Comparison of ENCODE assay signal across 9 cellular contexts in genomic region chr15:96354731-96355560, GRCh38. TPM values are rescaled to one million over a fixed set of nuclear protein-coding genes. Genes with fewer than 3 reads are reported as not detected.
A peak's percentile ranks its signal among the peaks of the same experiment; 100 is the strongest.
DNase-seq lines count a peak whose midpoint lies in the region; FAIRE-seq and TF ChIP-seq lines count a peak whose summit lies in the region.
"Had no signal": no experiment of that assay in that cellular context is flagged by ENCODE, and none has a peak within 500 bp of the region (broad histone marks: within the 10 kb centered on the region; RNA-seq: fewer than 3 reads in every experiment).

No MANE protein-coding gene starts in this region.

- intact Hi-C loops in mammary epithelial cell (cut with micrococcal nuclease) = loop anchor here (5.0 kb wide), 4 partner anchors 67 to 1942 kb away; no protein-coding TSS in a partner anchor

- H3K36me3 ChIP-seq in mammary epithelial cell (ENCODE audit: insufficient read depth, low read length) = no peaks in the 10 kb centered on the region
- H3K36me3 ChIP-seq in liver (ENCODE audit: control insufficient read depth in 4 of 4, insufficient read depth in 3 of 4, low read depth in 1 of 4, low read length in 3 of 4) = no peaks in the 10 kb centered on the region

- peak overlapping the region; percentile 88 for H2AFZ ChIP-seq in mammary epithelial cell (ENCODE audit: low read depth, low read length)

- peaks cover 3% of the 10 kb centered on the region for H3K27me3 ChIP-seq in mammary epithelial cell (ENCODE audit: insufficient read depth, low read length)
- no peaks in the 10 kb centered on the region for H3K27me3 ChIP-seq in liver (ENCODE audit: control insufficient read depth in 4 of 4, insufficient read depth in 4 of 4, low read length in 3 of 4)

- H3K9ac ChIP-seq in mammary epithelial cell (ENCODE audit: insufficient read depth, low read length) = no peak overlapping the region
- peak overlapping the region; percentile 54 to 70 for H3K9ac ChIP-seq in liver (ENCODE audit: low read depth in 1 of 2, low read length in 2 of 2)

- WGBS in mammary epithelial cell (ENCODE audit: low coverage, missing lambda C conversion rate) = 16% methylated on average over 14 of the region's 15 CpGs
- 13% methylated on average over 15 of the region's 15 CpGs for WGBS in liver

- no peaks in the 10 kb centered on the region for H3K79me2 ChIP-seq in mammary epithelial cell (ENCODE audit: insufficient read depth, low read length)

- no peak overlapping the region for H3K27ac ChIP-seq in mammary epithelial cell (ENCODE audit: insufficient read depth, low read depth, low read length)
- H3K27ac ChIP-seq in liver (ENCODE audit: low read depth in 1 of 2, low read length in 2 of 2) = peak overlapping the region; percentile 80 to 83
- H3K27ac ChIP-seq: C4-2B had no signal

- peak; percentile 29 for DNase-seq in NCI-H82 (lab: John Stamatoyannopoulos, UW)
- DNase-seq in NCI-H82 treated with DMSO at 0.1 percent for 48 hours (lab: John Stamatoyannopoulos, UW; ENCODE audit: unreplicated experiment) = no peak
- DNase-seq in mammary epithelial cell = peak; percentile 79
- peak; percentile 62 for DNase-seq in urothelium cell line (ENCODE audit: low spot score)
- no peak for DNase-seq in stimulated activated naive CD4-positive, alpha-beta T cell treated with Interleukin-2 at 50 U/mL for 16 hours (lab: John Stamatoyannopoulos, UW)
- DNase-seq in DMS79 treated with DMSO at 0.1 percent for 48 hours (lab: John Stamatoyannopoulos, UW) = no peak
- DNase-seq in NCI-H146 (lab: John Stamatoyannopoulos, UW) = no peak

- CTCF ChIA-PET in mammary epithelial cell (lab: Charles Lee; ENCODE audit: low non-redundant PET) = interaction anchor here (0.6 kb wide), 1 partner anchor 1060 kb away, joined by 7 read pairs; no protein-coding TSS in a partner anchor

- no peaks in the 10 kb centered on the region for H3K9me3 ChIP-seq in mammary epithelial cell (replicated peaks; ENCODE audit: insufficient read depth, low read length)
- no peaks in the 10 kb centered on the region for H3K9me3 ChIP-seq in liver (ENCODE audit: control insufficient read depth in 4 of 4, low read length in 3 of 4)

- no peak for FAIRE-seq in urothelium cell line (lab: Jason Lieb, UNC)

- no peaks in the 10 kb centered on the region for H4K20me1 ChIP-seq in mammary epithelial cell (ENCODE audit: insufficient read depth, low read length)

- dilution Hi-C loops in mammary epithelial cell (cut with HindIII; ENCODE audit: low sequenced_read_pairs) = no loop called here

- H3K4me2 ChIP-seq in mammary epithelial cell (ENCODE audit: insufficient read depth, low read depth, low read length) = peak overlapping the region; percentile 99

- H3K4me3 ChIP-seq in mammary epithelial cell (replicated peaks in 1 of 3; ENCODE audit: insufficient read depth in 1 of 3, low read depth in 2 of 3, low read length in 3 of 3) (peak overlapping the region; percentile 56 to 65 (median 58)), liver (ENCODE audit: low read depth in 1 of 3, low read length in 3 of 3) (peak overlapping the region; percentile 63 to 74 (median 65))

- H3K4me1 ChIP-seq in mammary epithelial cell (ENCODE audit: insufficient read depth, low read length) (peaks cover 20% of the 10 kb centered on the region), liver (ENCODE audit: control insufficient read depth in 4 of 4, insufficient read depth in 4 of 4, low read length in 3 of 4) (peaks cover 11 to 57% (median 35%) of the 10 kb centered on the region in 4 donors)

- TF ChIP-seq CTCF in mammary epithelial cell (conservative IDR thresholded peaks at IDR 0.05 in 1 of 2, IDR thresholded peaks at IDR 0.05 in 1 of 2; ENCODE audit: extremely low read depth in 1 of 2, insufficient read depth in 1 of 2, low read depth in 1 of 2, low read length in 2 of 2) = peak; percentile 53 to 64
- peak; percentile 54 for TF ChIP-seq CTCF in liver (IDR thresholded peaks at IDR 0.05; ENCODE audit: low read depth, low read length, missing input control)

- in situ Hi-C loops in mammary epithelial cell (cut with MboI; ENCODE audit: low sequenced_read_pairs in 2 of 2) = loop anchor here in 1 of 2 donors (25.0 kb wide), 1 partner anchor 882 kb away; no protein-coding TSS in a partner anchor

- peak; percentile 65 to 68 for TF ChIP-seq RAD21 in liver (IDR thresholded peaks at IDR 0.05)

- BruUV-seq in mammary epithelial cell (replicated peaks; lab: Mats Ljungman, UMichigan) = no TSS peak

TF ChIP-seq in liver, 16 proteins besides CTCF, POLR2A, EP300 and RAD21:
- TF ChIP-seq HNF4A (conservative IDR thresholded peaks at IDR 0.05) (peak in 1 of 2 donors; percentile 4), YY1 (IDR thresholded peaks at IDR 0.05) (peak; percentile 18), HNF4G (IDR thresholded peaks at IDR 0.05) (no peak), MAX (IDR thresholded peaks at IDR 0.05) (no peak), TAF1 (conservative IDR thresholded peaks at IDR 0.05) (no peak), ATF3 (IDR thresholded peaks at IDR 0.05) (no peak), FOXA1 (IDR thresholded peaks at IDR 0.05) (no peak), RXRA (IDR thresholded peaks at IDR 0.05) (no peak), ZBTB33 (IDR thresholded peaks at IDR 0.05) (no peak), JUND (IDR thresholded peaks at IDR 0.05) (no peak)
TF ChIP-seq in liver: peak in this region for 2.

RNA-seq across cellular contexts. Expression of gene NR2F2, which starts 24.4 kb away (rescaled TPM):
- total RNA-seq in mammary epithelial cell (10 to 100 TPM in 1 of 2 donors, 1 to 10 TPM in 1; 3.2 to 34.1 TPM), liver (1 to 10 TPM; 5.9 to 6.4 TPM)
- polyA plus RNA-seq in mammary epithelial cell (17.8 TPM), liver (10 to 100 TPM; 12.0 to 22.4 TPM)
- polyA minus RNA-seq in mammary epithelial cell = 31.9 TPM

Comparison
In these comparisons a context has a peak if more than half of its experiments do, and no peak if none do; other contexts are left out.
1. DNase-seq: peak in NCI-H82 (single experiment), mammary epithelial cell (single experiment) and urothelium cell line (single experiment); none in NCI-H82 treated with DMSO at 0.1 percent for 48 hours (single experiment), stimulated activated naive CD4-positive, alpha-beta T cell treated with Interleukin-2 at 50 U/mL for 16 hours (single experiment), DMS79 treated with DMSO at 0.1 percent for 48 hours (single experiment) and NCI-H146 (single experiment).